8 cellular contexts compared by ENCODE assay signal in genomic region chr3:109050591-109051167, GRCh38.
A peak's percentile ranks its signal among the peaks of the same experiment; 100 is the strongest.
DNase-seq lines count a peak whose midpoint lies in the region; ATAC-seq and TF ChIP-seq lines count a peak whose summit lies in the region.

No MANE protein-coding gene starts in this region.

- peak; percentile 79 for ATAC-seq in HG02763 (IDR thresholded peaks at IDR 0.05; ENCODE audit: unreplicated experiment)
- no peak for ATAC-seq in psoas muscle
- no peak for ATAC-seq in GM19324 (IDR thresholded peaks at IDR 0.05; ENCODE audit: low FRiP score, unreplicated experiment)

- no peaks in the 10 kb centered on the region for H3K36me3 ChIP-seq in psoas muscle (ENCODE audit: insufficient read depth in 1 of 2, low read depth in 1 of 2)

- no peaks in the 10 kb centered on the region for H3K4me1 ChIP-seq in psoas muscle

- no peaks in the 10 kb centered on the region for H3K27me3 ChIP-seq in psoas muscle (ENCODE audit: insufficient read depth in 3 of 3, low read length in 2 of 3)

- 37 to 49% (median 46%) methylated on average over 3 of the region's 3 CpGs for WGBS in psoas muscle, 3 donors

- intact Hi-C loops in psoas muscle (cut with DNase I), result no loop called here

- no peak overlapping the region for H3K27ac ChIP-seq in psoas muscle

- peaks cover 3% of the 10 kb centered on the region for H3K9me3 ChIP-seq in psoas muscle

- TF ChIP-seq CTCF in AG10803 (conservative IDR thresholded peaks at IDR 0.05; ENCODE audit: low read length), result peak; percentile 28
- TF ChIP-seq CTCF in GM12865 (IDR thresholded peaks at IDR 0.05; ENCODE audit: insufficient read depth, low read depth, low read length, missing control alignments), result peak; percentile 66
- TF ChIP-seq CTCF in cardiac fibroblast (IDR thresholded peaks at IDR 0.05; ENCODE audit: low read depth, low read length), result peak; percentile 53
- TF ChIP-seq CTCF in psoas muscle (IDR thresholded peaks at IDR 0.05), result peak; percentile 17

- no peak overlapping the region for H3K4me3 ChIP-seq in AG10803 (ENCODE audit: low read length)
- no peak overlapping the region for H3K4me3 ChIP-seq in GM12865 (ENCODE audit: low read depth, low read length)
- no peak overlapping the region for H3K4me3 ChIP-seq in cardiac fibroblast (replicated peaks in 1 of 2; ENCODE audit: low read depth in 2 of 2, low read length in 2 of 2)
- no peak overlapping the region for H3K4me3 ChIP-seq in psoas muscle

- DNase-seq in AG10803 (ENCODE audit: low read depth), result no peak
- DNase-seq in GM12865 (ENCODE audit: low read depth), result peak; percentile 69
- peak; percentile 15 for DNase-seq in NCI-H748 (lab: John Stamatoyannopoulos, UW; ENCODE audit: unreplicated experiment)
- peak; percentile 39 to 40 for DNase-seq in cardiac fibroblast (ENCODE audit: low read depth in 2 of 2)
- no peak for DNase-seq in psoas muscle
- no peak for DNase-seq in activated CD8-positive, alpha-beta memory T cell treated with anti-CD3 and anti-CD28 coated beads, Interleukin-2, amount 50 U/mL, for 4 hours

Comparison
In these comparisons a context has a peak if more than half of its experiments do, and no peak if none do; other contexts are left out.
1. DNase-seq: peak in GM12865 (single experiment), NCI-H748 (single experiment) and cardiac fibroblast (2 of 2); none in AG10803 (single experiment), psoas muscle (0 of 2) and activated CD8-positive, alpha-beta memory T cell treated with anti-CD3 and anti-CD28 coated beads, Interleukin-2, amount 50 U/mL, for 4 hours (single experiment).
2. Peak in every context shown above with its lines, with median percentiles within 50 percentile points of each other: CTCF ChIP-seq.